ENCODE assay signal across 1 cellular context in genomic region chr3:172038823-172039222, GRCh38.
TF ChIP-seq lines count a peak whose summit lies in the region.

No MANE protein-coding gene starts in this region.

TF ChIP-seq in A549, 52 proteins besides CTCF, POLR2A, EP300 and RAD21 (continued from another document):
- TF ChIP-seq CHD4 (IDR thresholded peaks at IDR 0.05; ENCODE audit: borderline replicate concordance) (no peak), MYC (IDR thresholded peaks at IDR 0.05; ENCODE audit: borderline replicate concordance, low read length) (no peak), KDM1A (IDR thresholded peaks at IDR 0.05; ENCODE audit: low read depth) (no peak)
